Comparison of ENCODE assay signal across 9 cellular contexts in the genomic region with DNA sequence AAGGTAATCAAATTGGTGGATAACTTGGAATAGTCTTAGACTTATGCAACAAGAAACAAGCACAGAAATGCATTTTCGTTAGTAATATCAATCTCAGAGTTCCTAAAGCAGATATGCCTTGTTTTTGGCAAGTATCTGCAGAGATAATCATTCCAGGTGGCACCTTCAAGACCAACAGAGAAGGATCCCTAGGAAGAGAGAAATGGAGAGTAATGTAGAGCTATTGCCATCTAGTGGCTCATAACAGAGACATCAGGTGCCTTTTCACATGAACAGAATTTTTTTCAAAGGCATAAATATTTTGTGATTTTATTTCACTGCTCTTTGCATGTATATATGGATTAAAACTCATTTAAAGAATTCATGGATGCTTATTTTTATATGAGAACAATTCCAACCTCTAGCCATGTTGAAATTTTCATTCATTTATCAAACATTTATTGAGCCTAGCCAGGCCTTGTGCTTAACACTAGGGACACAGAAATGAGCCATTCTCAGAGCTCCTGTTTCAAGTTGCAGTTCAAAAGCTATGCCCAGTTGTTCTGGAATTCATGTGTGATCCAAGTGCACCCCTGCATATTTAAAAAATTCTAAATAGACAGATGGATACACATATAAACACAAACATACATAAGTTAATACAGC.
DNase-seq lines count a peak whose midpoint lies in the region; ATAC-seq and TF ChIP-seq lines count a peak whose summit lies in the region.
"Had no signal": no experiment of that assay in that cellular context is flagged by ENCODE, and none has a peak within 500 bp of the region (broad histone marks: within the 10 kb centered on the region; RNA-seq: fewer than 3 reads in every experiment).

No MANE protein-coding gene starts in this region.

- no peak overlapping the region for H2AFZ ChIP-seq in PC-9
- H2AFZ ChIP-seq: parathyroid adenoma had no signal

- H3K9me3 ChIP-seq in PC-9 (ENCODE audit: insufficient read depth, low read depth) (no peaks in the 10 kb centered on the region), sigmoid colon (no peaks in the 10 kb centered on the region)

- BruUV-seq in PC-9 (replicated peaks; lab: Mats Ljungman, UMichigan), result no TSS peak

- H3F3A ChIP-seq in PC-9 (ENCODE audit: insufficient read depth, low read depth), result no peaks in the 10 kb centered on the region

- CTCF ChIA-PET in PC-9 (lab: Charles Lee), result interaction anchor here (0.6 kb wide), 2 partner anchors 109 to 318 kb away, joined by 3 to 5 read pairs; no protein-coding TSS in a partner anchor

- H3K4me3 ChIP-seq in PC-9, result no peak overlapping the region
- H3K4me3 ChIP-seq in sigmoid colon, result no peak overlapping the region

- ATAC-seq in GM21447 (IDR thresholded peaks at IDR 0.05; ENCODE audit: unreplicated experiment), result peak; percentile 76

- H3K4me1 ChIP-seq in PC-9 (replicated peaks; ENCODE audit: insufficient read depth), result no peaks in the 10 kb centered on the region
- no peaks in the 10 kb centered on the region for H3K4me1 ChIP-seq in sigmoid colon
- H3K4me1 ChIP-seq: parathyroid adenoma had no signal

- H3K27me3 ChIP-seq in PC-9 (ENCODE audit: insufficient read depth, low read depth) (no peaks in the 10 kb centered on the region), sigmoid colon (no peaks in the 10 kb centered on the region)

- H3K36me3 ChIP-seq in PC-9 (ENCODE audit: low read depth) (no peaks in the 10 kb centered on the region), sigmoid colon (no peaks in the 10 kb centered on the region)

- H3K27ac ChIP-seq in PC-9 (no peak overlapping the region), sigmoid colon (no peak overlapping the region)
- H3K27ac ChIP-seq: parathyroid adenoma had no signal

- TF ChIP-seq CTCF in PC-9 (conservative IDR thresholded peaks at IDR 0.05) (peak; percentile 74), sigmoid colon (IDR thresholded peaks at IDR 0.05) (peak in 3 of 4 experiments; percentile 26 to 57 (median 36))

- POLR2A ChIA-PET in PC-9 (lab: Charles Lee; ENCODE audit: unreplicated experiment), result no interaction called here

- WGBS in sigmoid colon, 2 donors, result 1 to 3% methylated on average over 1 of the region's 1 CpG

- H3K79me2 ChIP-seq in PC-9 (ENCODE audit: low read depth), result no peaks in the 10 kb centered on the region
- H3K79me2 ChIP-seq: parathyroid adenoma had no signal

- H3K9me2 ChIP-seq in PC-9 (ENCODE audit: insufficient read depth), result no peaks in the 10 kb centered on the region

- intact Hi-C loops in PC-9 (cut with micrococcal nuclease; ENCODE audit: unreplicated experiment) (loop anchor here (1.0 kb wide), 1 partner anchor 209 kb away; no protein-coding TSS in a partner anchor), sigmoid colon (cut with DNase I) (loop anchor here (2.0 kb wide), 1 partner anchor 360 kb away; no protein-coding TSS in a partner anchor)

- H3K4me2 ChIP-seq in PC-9, result no peak overlapping the region

- TF ChIP-seq POLR2A in sigmoid colon (IDR thresholded peaks at IDR 0.05), result no peak

- no peak for TF ChIP-seq EP300 in sigmoid colon (IDR thresholded peaks at IDR 0.05)

- no peaks in the 10 kb centered on the region for H4K20me1 ChIP-seq in PC-9 (ENCODE audit: insufficient read depth)

- DNase-seq in DMS53 treated with DMSO at 0.1 percent for 48 hours (lab: John Stamatoyannopoulos, UW; ENCODE audit: unreplicated experiment), result peak; percentile 61
- peak; percentile 69 to 73 for DNase-seq in Kasumi-1 (lab: John Stamatoyannopoulos, UW)
- no peak for DNase-seq in PC-9
- DNase-seq in fibroblast of gingiva (ENCODE audit: low read depth), result peak; percentile 29
- no peak for DNase-seq in sigmoid colon
- DNase-seq in stimulated activated CD4-positive, alpha-beta T cell treated with anti-CD3 and anti-CD28 coated beads, Interleukin-1b, Interleukin-23, amount 100 ng/mL, for 48 hours, result no peak
- no peak for DNase-seq in stimulated activated naive CD4-positive, alpha-beta T cell (lab: John Stamatoyannopoulos, UW)

Comparison
In these comparisons a context has a peak if more than half of its experiments do, and no peak if none do; other contexts are left out.
1. DNase-seq: peak in DMS53 treated with DMSO at 0.1 percent for 48 hours (single experiment), Kasumi-1 (2 of 2) and fibroblast of gingiva (single experiment); none in PC-9 (0 of 2), sigmoid colon (single experiment), stimulated activated CD4-positive, alpha-beta T cell treated with anti-CD3 and anti-CD28 coated beads, Interleukin-1b, Interleukin-23, amount 100 ng/mL, for 48 hours (single experiment) and stimulated activated naive CD4-positive, alpha-beta T cell (0 of 6).